Comparison of ENCODE assay signal across 21 cellular contexts in the genomic region with DNA sequence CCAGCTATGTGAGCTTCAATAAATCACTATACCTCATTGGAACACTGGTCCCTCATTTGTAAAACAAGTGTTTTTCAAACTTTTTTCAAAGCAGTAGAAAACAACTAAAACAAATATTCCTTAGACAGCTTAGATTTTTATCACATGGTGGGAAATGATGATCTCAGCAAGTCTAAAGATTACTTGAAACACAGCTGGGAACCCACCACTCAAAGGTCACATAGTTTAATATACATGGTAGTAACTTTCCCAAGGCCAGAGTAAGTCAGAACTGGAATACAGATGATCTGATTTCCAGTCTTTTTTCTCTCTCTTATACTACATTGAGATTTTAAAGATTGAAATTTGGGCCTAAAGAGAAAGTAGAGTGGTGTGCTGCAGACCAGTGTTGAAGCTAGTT. TPM values are rescaled to one million over a fixed set of nuclear protein-coding genes. Genes with fewer than 3 reads are reported as not detected.
A peak's percentile ranks its signal among the peaks of the same experiment; 100 is the strongest.
DNase-seq lines count a peak whose midpoint lies in the region; ATAC-seq, FAIRE-seq and TF ChIP-seq lines count a peak whose summit lies in the region.
"Had no signal": no experiment of that assay in that cellular context is flagged by ENCODE, and none has a peak within 500 bp of the region (broad histone marks: within the 10 kb centered on the region; RNA-seq: fewer than 3 reads in every experiment).

No MANE protein-coding gene starts in this region.

- TF ChIP-seq POLR2A in A549 (IDR thresholded peaks at IDR 0.05; ENCODE audit: low read length) (no peak), body of pancreas (IDR thresholded peaks at IDR 0.05) (no peak), right lobe of liver (IDR thresholded peaks at IDR 0.05) (no peak)

- H3K27ac ChIP-seq in A549 (no peak overlapping the region), body of pancreas (peak overlapping the region in 3 of 4 donors; percentile 39 to 86 (median 70)), right lobe of liver (peak overlapping the region in 2 of 3 donors; percentile 82 to 88)
- H3K27ac ChIP-seq: GM23248 had no signal

- intact Hi-C loops in body of pancreas (cut with DNase I), result no loop called here
- intact Hi-C loops in left colon (cut with DNase I, micrococcal nuclease), result no loop called here
- intact Hi-C loops in right lobe of liver (cut with DNase I), result no loop called here

- POLR2A ChIA-PET in A549 (lab: Yijun Ruan, JAX), result no interaction called here

- no peak overlapping the region for H3K4me2 ChIP-seq in A549

- H3K9me3 ChIP-seq in A549 (no peaks in the 10 kb centered on the region), body of pancreas (no peaks in the 10 kb centered on the region), right lobe of liver (no peaks in the 10 kb centered on the region)

- no peak for FAIRE-seq in A549 (lab: Jason Lieb, UNC)
- FAIRE-seq: G401.6, GM12892, H1 had no signal

- H3K4me1 ChIP-seq in A549 (no peaks in the 10 kb centered on the region), body of pancreas (peaks cover 33% of the 10 kb centered on the region), right lobe of liver (peaks cover 0 to 13% (median 4%) of the 10 kb centered on the region in 4 donors)

- ATAC-seq in A549 (no peak), body of pancreas (no peak), left colon (peak; percentile 55), right lobe of liver (peak; percentile 5 to 31 (median 16))
- ATAC-seq in stimulated activated naive CD8-positive, alpha-beta T cell treated with anti-CD3 and anti-CD28 coated beads, Interleukin-15, Interleukin-2, amounts not matched to agents 100 U/mL and 50 U/mL, for 24 hours, result no peak

- H3K27me3 ChIP-seq in body of pancreas (no peaks in the 10 kb centered on the region), right lobe of liver (no peaks in the 10 kb centered on the region)

- CTCF ChIA-PET in A549 (lab: Yijun Ruan, JAX), result no interaction called here

- H3K4me3 ChIP-seq in A549, result no peak overlapping the region
- no peak overlapping the region for H3K4me3 ChIP-seq in body of pancreas
- H3K4me3 ChIP-seq in right lobe of liver, result no peak overlapping the region
- H3K4me3 ChIP-seq: GM23248 had no signal

- H3K36me3 ChIP-seq in body of pancreas (replicated peaks in 1 of 2; ENCODE audit: insufficient read depth in 1 of 2, low read depth in 2 of 2) (no peaks in the 10 kb centered on the region), right lobe of liver (no peaks in the 10 kb centered on the region)

- TF ChIP-seq CTCF in A549 (IDR thresholded peaks at IDR 0.05) (no peak), body of pancreas (IDR thresholded peaks at IDR 0.05) (no peak), right lobe of liver (IDR thresholded peaks at IDR 0.05) (no peak)

- no peak for TF ChIP-seq RAD21 in A549 (conservative IDR thresholded peaks at IDR 0.05 in 1 of 2, IDR thresholded peaks at IDR 0.05 in 1 of 2)

- DNase-seq in A549 (ENCODE audit: low read depth in 1 of 2, low spot score in 1 of 2) (no peak), body of pancreas (no peak), left colon (no peak), right lobe of liver (no peak), D341Med (ENCODE audit: low spot score) (no peak)
- no peak for DNase-seq in activated CD8-positive, alpha-beta memory T cell treated with anti-CD3 and anti-CD28 coated beads for 24 hours
- no peak for DNase-seq in stimulated activated naive CD8-positive, alpha-beta T cell treated with anti-CD3 and anti-CD28 coated beads, Interleukin-15, Interleukin-2, amounts not matched to agents 100 U/mL and 50 U/mL, for 24 hours
- DNase-seq: 8988T; C1 segment of cervical spinal cord; Calu3; CD4-positive, alpha-beta memory T cell; COR-L47; DMS153; DND-41; GM23248; H7; HCEC 1CT had no signal

- no peak for TF ChIP-seq EP300 in A549 (IDR thresholded peaks at IDR 0.05)

TF ChIP-seq in A549, 52 proteins besides CTCF, POLR2A, EP300 and RAD21:
- TF ChIP-seq CBX2 (IDR thresholded peaks at IDR 0.05; ENCODE audit: borderline replicate concordance, low read depth) (no peak), CBX8 (IDR thresholded peaks at IDR 0.05) (no peak), NR3C1 (IDR thresholded peaks at IDR 0.05) (no peak), CHD4 (IDR thresholded peaks at IDR 0.05; ENCODE audit: borderline replicate concordance) (no peak), ZFP36 (IDR thresholded peaks at IDR 0.05; ENCODE audit: borderline replicate concordance, partially characterized antibody) (no peak), MAFK (IDR thresholded peaks at IDR 0.05; ENCODE audit: partially characterized antibody) (peak; percentile 25)

RNA-seq across cellular contexts. Expression of a gene that starts 0.9 kb away (rescaled TPM):
- polyA plus RNA-seq in A549 (2011; rRNA removed) (not detected in 2 replicates), A549 (2017; fragmentation: RNase III; extraction: RNeasy Plus Mini Kit Qiagen cat#74134 plus additional on column Dnase treatment) (not detected in 3 replicates)
- not detected in 2 replicates for polyA plus RNA-seq in A549 (2012; cell fraction: cytosol; rRNA removed)
- polyA plus RNA-seq in A549 (2012; cell fraction: nucleus; rRNA removed), result not detected in 2 replicates
- not detected in 2 replicates for polyA minus RNA-seq in A549 (2011; rRNA and poly(A)+ RNA removed)
- total RNA-seq in body of pancreas (10 to 100 TPM; 40.7 to 50.8 TPM), left colon (1 to 10 TPM in 1 of 2 donors, under 1 TPM in 1; 0.92 to 1.0 TPM), right lobe of liver (100 to 1,000 TPM; 284 to 753 (median 402) TPM)
- total RNA-seq: Calu3; CD4-positive, alpha-beta memory T cell; GM23248; H1; H7 had no signal
- polyA plus RNA-seq: BJ; CD4-positive, alpha-beta memory T cell; GM23248; H1 had no signal

Comparison
In these comparisons a context has a peak if more than half of its experiments do, and no peak if none do; other contexts are left out.
1. ATAC-seq: peak in left colon (single experiment) and right lobe of liver (4 of 4); none in A549 (0 of 2), body of pancreas (single experiment) and stimulated activated naive CD8-positive, alpha-beta T cell treated with anti-CD3 and anti-CD28 coated beads, Interleukin-15, Interleukin-2, amounts not matched to agents 100 U/mL and 50 U/mL, for 24 hours (single experiment).
2. H3K27ac ChIP-seq: peak in body of pancreas (3 of 4) and right lobe of liver (2 of 3); none in A549 (0 of 2).
3. RNA of a gene that starts 0.9 kb away (total RNA-seq): 284 to 753 TPM in right lobe of liver and 40.7 to 50.8 TPM in body of pancreas; 0.92 to 1.0 TPM in left colon; every median in the first group is over 10 times any median in the second.